ENCODE assay signal across 33 cellular contexts in the genomic region with DNA sequence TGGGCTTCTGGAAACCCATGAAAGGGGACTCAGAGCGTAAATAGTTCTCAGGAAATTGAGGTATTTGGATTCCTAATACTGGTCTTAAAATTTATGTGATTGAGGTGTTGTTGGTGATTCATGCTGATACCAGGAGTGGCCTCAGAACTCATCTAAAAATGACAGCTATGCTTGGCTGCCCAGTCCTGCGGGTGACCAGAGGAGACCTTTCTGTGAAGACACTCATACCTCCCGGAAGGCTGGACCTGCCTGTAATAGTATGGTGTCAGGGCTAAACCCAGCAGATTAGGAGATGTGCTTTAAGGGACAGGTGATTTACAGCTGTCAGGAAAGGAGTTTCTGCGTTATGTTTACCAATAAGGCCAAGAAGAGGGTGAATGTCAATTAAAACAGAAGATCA. TPM values are rescaled to one million over a fixed set of nuclear protein-coding genes. Genes with fewer than 3 reads are reported as not detected.
"Had no signal": no experiment of that assay in that cellular context is flagged by ENCODE, and none has a peak within 500 bp of the region (broad histone marks: within the 10 kb centered on the region; RNA-seq: fewer than 3 reads in every experiment).

No MANE protein-coding gene starts in this region.

- H3K27ac Mint-ChIP-seq: activated B cell treated with CpG ODN at 0.5 μM for 24 hours; activated CD4-positive, alpha-beta memory T cell treated with anti-CD3 and anti-CD28 coated beads for 36 hours; activated CD4-positive, alpha-beta T cell treated with anti-CD3 and anti-CD28 coated beads, Interleukin-2, amount 10 ng/mL, durations not matched to agents 24 days and 14 days; activated CD8-positive, alpha-beta T cell treated with anti-CD3 and anti-CD28 coated beads for 36 hours; activated naive CD4-positive, alpha-beta T cell treated with anti-CD3 and anti-CD28 coated beads for 36 hours; activated naive CD4-positive, alpha-beta T cell treated with anti-CD3 and anti-CD28 coated beads, Interleukin-2, amount 50 U/mL, for 72 hours; activated naive CD8-positive, alpha-beta T cell treated with anti-CD3 and anti-CD28 coated beads for 36 hours; activated T-cell treated with anti-CD3 and anti-CD28 coated beads, Interleukin-2, amount 50 U/mL, for 72 hours; activated T-helper 1 cell treated with anti-CD3 and anti-CD28 coated beads, Interleukin-12 subunit alpha, Interleukin-12 subunit beta, Interleukin-2, Interleukin-4 antibody, amounts not matched to agents 30 ng/mL and 10 ng/mL and 1 ng/mL, durations not matched to agents 14 hours and 24 hours and 36 hours; activated T-helper 17 cell treated with anti-CD3 and anti-CD28 coated beads, Interleukin-2, amount 50 U/mL, for 72 hours; T-cell; T-helper 17 cell had no signal

- H3K4me1 ChIP-seq: body of pancreas, breast epithelium had no signal

- DNase-seq: activated B cell treated with CpG ODN at 0.5 μM for 24 hours; activated CD4-positive, alpha-beta memory T cell treated with anti-CD3 and anti-CD28 coated beads for 36 hours; activated CD4-positive, alpha-beta T cell treated with anti-CD3 and anti-CD28 coated beads for 4 hours; activated CD4-positive, alpha-beta T cell treated with anti-CD3 and anti-CD28 coated beads, Interleukin-2, amount 10 ng/mL, durations not matched to agents 24 days and 14 days; activated CD4-positive, alpha-beta T cell treated with anti-CD3 and anti-CD28 coated beads, Interleukin-2, amount 50 U/mL, for 1 hour; activated CD4-positive, alpha-beta T cell treated with anti-CD3 and anti-CD28 coated beads, Interleukin-2, amount 50 U/mL, for 4 hours; activated CD4-positive, CD25-positive, alpha-beta regulatory T cell treated with anti-CD3 and anti-CD28 coated beads, Interleukin-2, amount 50 U/mL, for 72 hours; activated CD8-positive, alpha-beta memory T cell treated with anti-CD3 and anti-CD28 coated beads, Interleukin-2, amount 50 U/mL, for 4 hours; activated CD8-positive, alpha-beta T cell treated with anti-CD3 and anti-CD28 coated beads for 36 hours; activated effector memory CD4-positive, alpha-beta T cell treated with anti-CD3 and anti-CD28 coated beads, Interleukin-2, amount 50 U/mL, for 16 hours; activated gamma-delta T cell treated with Interleukin-2 at 50 U/mL for 16 hours; activated naive CD4-positive, alpha-beta T cell; activated naive CD4-positive, alpha-beta T cell treated with anti-CD3 and anti-CD28 coated beads for 36 hours; activated naive CD4-positive, alpha-beta T cell treated with anti-CD3 and anti-CD28 coated beads, Interleukin-2, amount 50 U/mL, for 16 hours; activated naive CD8-positive, alpha-beta T cell treated with anti-CD3 and anti-CD28 coated beads for 36 hours; activated T-cell treated with anti-CD3 and anti-CD28 coated beads for 4 hours; activated T-cell treated with anti-CD3 and anti-CD28 coated beads, Interleukin-2, amount 50 U/mL, for 1 hour; activated T-cell treated with anti-CD3 and anti-CD28 coated beads, Interleukin-2, amount 50 U/mL, for 4 hours; activated T-cell treated with anti-CD3 and anti-CD28 coated beads, Interleukin-2, amount 50 U/mL, for 72 hours; amniotic stem cell; aorta; body of pancreas; brain microvascular endothelial cell; central memory CD4-positive, alpha-beta T cell; T-cell; T-helper 17 cell; T-helper 9 cell had no signal

- H3K4me1 Mint-ChIP-seq: activated B cell treated with CpG ODN at 0.5 μM for 24 hours; activated CD4-positive, alpha-beta T cell treated with anti-CD3 and anti-CD28 coated beads, Interleukin-2, amount 10 ng/mL, durations not matched to agents 24 days and 14 days; activated naive CD8-positive, alpha-beta T cell treated with anti-CD3 and anti-CD28 coated beads for 36 hours; activated T-helper 17 cell treated with anti-CD3 and anti-CD28 coated beads, Interleukin-2, amount 50 U/mL, for 72 hours; T-cell; T-helper 17 cell had no signal

- ATAC-seq: activated CD8-positive, alpha-beta T cell treated with anti-CD3 and anti-CD28 coated beads for 36 hours; activated naive CD4-positive, alpha-beta T cell treated with anti-CD3 and anti-CD28 coated beads, Interleukin-2, amount 50 U/mL, for 72 hours; activated T-cell treated with anti-CD3 and anti-CD28 coated beads, Interleukin-2, amount 50 U/mL, for 4 hours; activated T-cell treated with anti-CD3 and anti-CD28 coated beads, Interleukin-2, amount 50 U/mL, for 72 hours; activated T-helper 17 cell treated with anti-CD3 and anti-CD28 coated beads, Interleukin-2, amount 50 U/mL, for 72 hours; body of pancreas; T-cell; T-helper 17 cell had no signal

- H3K36me3 ChIP-seq: adrenal gland, brain microvascular endothelial cell, breast epithelium had no signal

- H3K4me3 ChIP-seq: adrenal gland, body of pancreas, breast epithelium had no signal

- H3K36me3 Mint-ChIP-seq: activated CD4-positive, alpha-beta memory T cell treated with anti-CD3 and anti-CD28 coated beads for 36 hours; activated naive CD8-positive, alpha-beta T cell treated with anti-CD3 and anti-CD28 coated beads for 36 hours; T-cell had no signal

- H3K9me3 ChIP-seq: adrenal gland had no signal

- H3K27me3 ChIP-seq: adrenal gland, body of pancreas, brain microvascular endothelial cell, breast epithelium had no signal

- H3K4me3 Mint-ChIP-seq: activated B cell treated with CpG ODN at 0.5 μM for 24 hours; activated CD4-positive, alpha-beta memory T cell treated with anti-CD3 and anti-CD28 coated beads for 36 hours; activated CD4-positive, alpha-beta T cell treated with anti-CD3 and anti-CD28 coated beads, Interleukin-2, amount 10 ng/mL, durations not matched to agents 24 days and 14 days; activated CD8-positive, alpha-beta T cell treated with anti-CD3 and anti-CD28 coated beads for 36 hours; activated naive CD4-positive, alpha-beta T cell treated with anti-CD3 and anti-CD28 coated beads for 36 hours; activated naive CD8-positive, alpha-beta T cell treated with anti-CD3 and anti-CD28 coated beads for 36 hours; activated T-cell treated with anti-CD3 and anti-CD28 coated beads, Interleukin-2, amount 50 U/mL, for 4 hours; activated T-cell treated with anti-CD3 and anti-CD28 coated beads, Interleukin-2, amount 50 U/mL, for 72 hours; activated T-helper 1 cell treated with anti-CD3 and anti-CD28 coated beads, Interleukin-12 subunit alpha, Interleukin-12 subunit beta, Interleukin-2, Interleukin-4 antibody, amounts not matched to agents 30 ng/mL and 10 ng/mL and 1 ng/mL, durations not matched to agents 14 hours and 24 hours and 36 hours; activated T-helper 17 cell treated with anti-CD3 and anti-CD28 coated beads, Interleukin-2, amount 50 U/mL, for 72 hours; T-cell; T-helper 17 cell had no signal

- H3K27ac ChIP-seq: adrenal gland, body of pancreas, brain microvascular endothelial cell, breast epithelium, VCaP had no signal

RNA-seq across cellular contexts. Expression of gene C11orf96, which starts 29.9 kb away (rescaled TPM):
- total RNA-seq: activated B cell treated with CpG ODN at 0.5 μM for 24 hours had no signal
